ENCODE assay signal across 8 cellular contexts in the genomic region with DNA sequence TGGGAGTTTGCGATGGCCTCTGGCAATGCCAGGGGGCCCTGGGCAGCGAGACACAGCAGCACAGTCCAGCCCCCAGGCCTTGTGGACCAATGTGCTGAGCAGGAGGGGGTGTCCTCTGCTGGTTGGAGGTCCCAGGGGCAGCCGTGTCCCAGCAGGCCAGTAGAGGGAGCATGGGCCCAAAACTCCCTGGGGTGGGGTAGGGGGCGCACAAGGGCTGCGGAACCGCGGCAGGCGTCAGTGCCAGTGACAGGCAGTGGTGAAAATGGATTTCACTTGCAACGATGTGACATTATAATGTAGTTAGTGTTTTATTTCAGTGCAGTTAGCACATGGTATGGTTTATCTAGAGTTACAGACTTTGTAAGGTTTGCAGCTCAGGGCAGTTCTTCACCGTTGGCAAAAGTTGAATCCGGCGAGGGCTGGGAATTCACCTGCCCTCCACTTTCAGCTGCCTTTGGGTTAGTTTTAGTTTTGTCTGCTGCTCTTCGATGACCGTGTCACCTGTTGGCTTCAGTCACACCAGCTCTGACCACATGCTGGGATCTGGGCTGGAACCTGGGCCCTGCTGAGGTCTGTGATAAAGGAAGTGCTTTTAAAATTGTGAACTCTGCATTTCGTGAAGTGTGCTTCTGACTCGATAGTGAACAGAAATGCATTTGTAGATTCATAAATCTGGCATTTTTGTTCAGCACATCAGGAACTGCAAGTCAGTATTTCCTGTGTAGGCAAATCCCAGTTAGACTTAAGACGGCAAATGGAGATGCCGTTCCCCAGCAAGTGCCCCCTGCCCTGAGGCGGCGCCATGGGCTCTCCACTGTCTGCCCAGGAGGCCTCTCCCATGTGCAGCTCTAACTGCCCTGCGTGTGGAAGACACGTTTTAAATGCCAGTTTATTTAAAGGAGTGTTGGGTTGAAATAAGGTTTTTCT. TPM values are rescaled to one million over a fixed set of nuclear protein-coding genes. Genes with fewer than 3 reads are reported as not detected.
DNase-seq lines count a peak whose midpoint lies in the region; ATAC-seq and TF ChIP-seq lines count a peak whose summit lies in the region.

No MANE protein-coding gene starts in this region.

- peak; percentile 88 for TF ChIP-seq CTCF in GM10266 (IDR thresholded peaks at IDR 0.05; ENCODE audit: control insufficient read depth, insufficient read depth, low read depth, missing control alignments)
- peak; percentile 91 for TF ChIP-seq CTCF in SK-N-SH (IDR thresholded peaks at IDR 0.05)
- peak; percentile 72 for TF ChIP-seq CTCF in left ventricle myocardium inferior (IDR thresholded peaks at IDR 0.05; ENCODE audit: borderline replicate concordance)
- peak; percentile 65 to 76 (median 71) for TF ChIP-seq CTCF in sigmoid colon (IDR thresholded peaks at IDR 0.05)

- 65% methylated on average over 18 of the region's 22 CpGs for WGBS in SK-N-SH (ENCODE audit: low lambda C conversion rate)
- 59 to 60% methylated on average over 22 of the region's 22 CpGs for WGBS in sigmoid colon, 2 donors

- H3K36me3 Mint-ChIP-seq in activated naive CD8-positive, alpha-beta T cell treated with anti-CD3 and anti-CD28 coated beads, Interleukin-2, amount 10 ng/mL, durations not matched to agents 7 days and 5 days = peaks cover 2% of the 10 kb centered on the region

- peaks cover 3% of the 10 kb centered on the region; the same call in 1 of the 2 replicates for H4K20me1 ChIP-seq in SK-N-SH (ENCODE audit: insufficient read depth)

- H3K4me3 ChIP-seq in SK-N-SH (ENCODE audit: low read depth in 2 of 2, low read length in 1 of 2) (no peak overlapping the region), left ventricle myocardium inferior (no peak overlapping the region), sigmoid colon (no peak overlapping the region)

- no peaks in the 10 kb centered on the region for H3K9me3 ChIP-seq in SK-N-SH
- no peaks in the 10 kb centered on the region for H3K9me3 ChIP-seq in left ventricle myocardium inferior (replicated peaks)
- H3K9me3 ChIP-seq in sigmoid colon = no peaks in the 10 kb centered on the region

- H3K27me3 Mint-ChIP-seq in activated naive CD8-positive, alpha-beta T cell treated with anti-CD3 and anti-CD28 coated beads, Interleukin-2, amount 10 ng/mL, durations not matched to agents 7 days and 5 days = no peaks in the 10 kb centered on the region

- peak; percentile 88 for TF ChIP-seq RAD21 in SK-N-SH (IDR thresholded peaks at IDR 0.05; ENCODE audit: low read length)

- peak; percentile 45 for ATAC-seq in activated naive CD8-positive, alpha-beta T cell treated with anti-CD3 and anti-CD28 coated beads, Interleukin-2, amount 10 ng/mL, durations not matched to agents 7 days and 5 days (ENCODE audit: low read depth)

- no peak overlapping the region for H2AFZ ChIP-seq in SK-N-SH (ENCODE audit: low read depth)

- H3K9me2 ChIP-seq in SK-N-SH = no peaks in the 10 kb centered on the region

- TF ChIP-seq EP300 in SK-N-SH (IDR thresholded peaks at IDR 0.05; ENCODE audit: borderline replicate concordance in 1 of 2, low read depth in 1 of 2, low read length in 1 of 2) = no peak
- no peak for TF ChIP-seq EP300 in sigmoid colon (IDR thresholded peaks at IDR 0.05)

- H3K9me3 Mint-ChIP-seq in activated naive CD8-positive, alpha-beta T cell treated with anti-CD3 and anti-CD28 coated beads, Interleukin-2, amount 10 ng/mL, durations not matched to agents 7 days and 5 days = no peaks in the 10 kb centered on the region

- peaks cover 15 to 45% of the 10 kb centered on the region in 2 experiments for H3K36me3 ChIP-seq in SK-N-SH (replicated peaks in 1 of 2; ENCODE audit: control insufficient read depth in 1 of 2, insufficient read depth in 2 of 2, low read length in 1 of 2)
- H3K36me3 ChIP-seq in left ventricle myocardium inferior = peaks cover 62% of the 10 kb centered on the region
- peaks cover 29 to 86% (median 56%) of the 10 kb centered on the region in 4 donors for H3K36me3 ChIP-seq in sigmoid colon

- DNase-seq in GM10266 (ENCODE audit: extremely low spot score) (peak; percentile 86), HPDE6-E6E7 (ENCODE audit: extremely low spot score) (peak; percentile 55), SK-N-SH (peak; percentile 95), left ventricle myocardium inferior (no peak), sigmoid colon (no peak), GF-D8 (lab: John Stamatoyannopoulos, UW) (no peak), cortex of kidney (lab: John Stamatoyannopoulos, UW) (no peak)
- DNase-seq in activated naive CD8-positive, alpha-beta T cell treated with anti-CD3 and anti-CD28 coated beads, Interleukin-2, amount 10 ng/mL, durations not matched to agents 7 days and 5 days = peak; percentile 57

- no peaks in the 10 kb centered on the region for H3K4me1 Mint-ChIP-seq in activated naive CD8-positive, alpha-beta T cell treated with anti-CD3 and anti-CD28 coated beads, Interleukin-2, amount 10 ng/mL, durations not matched to agents 7 days and 5 days

- CTCF ChIA-PET in SK-N-SH (lab: Yijun Ruan, JAX) = interaction anchor here (0.6 to 5.1 kb wide), 42 partner anchors 11 to 419 kb away, joined by 3 to 104 read pairs (median 4); partner anchors contain the start of gene GINS1

- no peaks in the 10 kb centered on the region for H3K79me2 ChIP-seq in SK-N-SH (ENCODE audit: insufficient read depth)

- intact Hi-C loops in left ventricle myocardium inferior (cut with micrococcal nuclease) (no loop called here), sigmoid colon (cut with DNase I) (loop anchor here (2.0 kb wide), 1 partner anchor 104 kb away; no protein-coding TSS in a partner anchor)

- no peak overlapping the region for H3K9ac ChIP-seq in SK-N-SH

- H3K27me3 ChIP-seq in SK-N-SH (ENCODE audit: insufficient read depth) (no peaks in the 10 kb centered on the region), left ventricle myocardium inferior (ENCODE audit: low read depth) (no peaks in the 10 kb centered on the region), sigmoid colon (no peaks in the 10 kb centered on the region)

- peaks cover 11% of the 10 kb centered on the region for H3F3A ChIP-seq in SK-N-SH (replicated peaks; ENCODE audit: insufficient read depth)

- H3K4me1 ChIP-seq in SK-N-SH (ENCODE audit: control insufficient read depth in 1 of 2, insufficient read depth in 2 of 2, low read depth in 1 of 2, low read length in 1 of 2) (peaks cover under 1 to 24% of the 10 kb centered on the region in 2 experiments; a peak in 1 of 4 replicates), left ventricle myocardium inferior (peaks cover 81% of the 10 kb centered on the region), sigmoid colon (peaks cover 0 to 36% (median 34%) of the 10 kb centered on the region in 4 donors)

- peak overlapping the region in 1 of 2 experiments; percentile 66; a peak in 2 of 4 replicates for H3K27ac ChIP-seq in SK-N-SH (ENCODE audit: low read depth in 2 of 2, low read length in 1 of 2)
- peak overlapping the region; percentile 82 for H3K27ac ChIP-seq in left ventricle myocardium inferior (replicated peaks)
- peak overlapping the region; percentile 65 to 73 (median 68) for H3K27ac ChIP-seq in sigmoid colon

- no peak for TF ChIP-seq POLR2A in sigmoid colon (IDR thresholded peaks at IDR 0.05)

- no peak overlapping the region for H3K4me3 Mint-ChIP-seq in activated naive CD8-positive, alpha-beta T cell treated with anti-CD3 and anti-CD28 coated beads, Interleukin-2, amount 10 ng/mL, durations not matched to agents 7 days and 5 days

- no peak overlapping the region for H3K27ac Mint-ChIP-seq in activated naive CD8-positive, alpha-beta T cell treated with anti-CD3 and anti-CD28 coated beads, Interleukin-2, amount 10 ng/mL, durations not matched to agents 7 days and 5 days

- POLR2A ChIA-PET in SK-N-SH (lab: Yijun Ruan, JAX) = no interaction called here
- POLR2A ChIA-PET in activated naive CD8-positive, alpha-beta T cell treated with anti-CD3 and anti-CD28 coated beads, Interleukin-2, amount 10 ng/mL, durations not matched to agents 7 days and 5 days (lab: Charles Lee) = no interaction called here

- no peak overlapping the region for H3K4me2 ChIP-seq in SK-N-SH

TF ChIP-seq in SK-N-SH, 30 proteins besides CTCF, POLR2A, EP300 and RAD21 (continues in another document):
- no peak for TF ChIP-seq NFIC (IDR thresholded peaks at IDR 0.05; ENCODE audit: borderline replicate concordance)
- TF ChIP-seq YY1 (IDR thresholded peaks at IDR 0.05; ENCODE audit: low read depth) = no peak
- TF ChIP-seq, protein P1, sequence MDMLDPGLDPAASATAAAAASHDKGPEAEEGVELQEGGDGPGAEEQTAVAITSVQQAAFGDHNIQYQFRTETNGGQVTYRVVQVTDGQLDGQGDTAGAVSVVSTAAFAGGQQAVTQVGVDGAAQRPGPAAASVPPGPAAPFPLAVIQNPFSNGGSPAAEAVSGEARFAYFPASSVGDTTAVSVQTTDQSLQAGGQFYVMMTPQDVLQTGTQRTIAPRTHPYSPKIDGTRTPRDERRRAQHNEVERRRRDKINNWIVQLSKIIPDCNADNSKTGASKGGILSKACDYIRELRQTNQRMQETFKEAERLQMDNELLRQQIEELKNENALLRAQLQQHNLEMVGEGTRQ (IDR thresholded peaks at IDR 0.05; ENCODE audit: borderline replicate concordance, low read depth, low read length) = no peak
- TF ChIP-seq RFX5 (IDR thresholded peaks at IDR 0.05; ENCODE audit: low read length) = no peak
- TF ChIP-seq EZH2phosphoT487 (IDR thresholded peaks at IDR 0.05; ENCODE audit: borderline replicate concordance, low read depth) = no peak
- TF ChIP-seq CHD2 (IDR thresholded peaks at IDR 0.05; ENCODE audit: low read length, partially characterized antibody) = no peak
- TF ChIP-seq, protein P2, sequence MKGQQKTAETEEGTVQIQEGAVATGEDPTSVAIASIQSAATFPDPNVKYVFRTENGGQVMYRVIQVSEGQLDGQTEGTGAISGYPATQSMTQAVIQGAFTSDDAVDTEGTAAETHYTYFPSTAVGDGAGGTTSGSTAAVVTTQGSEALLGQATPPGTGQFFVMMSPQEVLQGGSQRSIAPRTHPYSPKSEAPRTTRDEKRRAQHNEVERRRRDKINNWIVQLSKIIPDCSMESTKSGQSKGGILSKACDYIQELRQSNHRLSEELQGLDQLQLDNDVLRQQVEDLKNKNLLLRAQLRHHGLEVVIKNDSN (IDR thresholded peaks at IDR 0.05; ENCODE audit: borderline replicate concordance, low read depth) = no peak
- TF ChIP-seq RCOR1 (IDR thresholded peaks at IDR 0.05; ENCODE audit: low read length) = 0 out of 2 replicates have a peak, but pooled peaks have one; percentile 40
- no peak for TF ChIP-seq RXRA (IDR thresholded peaks at IDR 0.05; ENCODE audit: borderline replicate concordance, low read depth)
- no peak for TF ChIP-seq TAF1 (IDR thresholded peaks at IDR 0.05; ENCODE audit: borderline replicate concordance, low read depth, low read length)
- TF ChIP-seq GABPA (IDR thresholded peaks at IDR 0.05; ENCODE audit: low read depth) = no peak

RNA-seq across cellular contexts. Expression of gene PYGB, which starts 46.8 kb away (rescaled TPM):
- polyA plus RNA-seq in SK-N-SH (2012; rRNA removed) (32.2 and 35.8 TPM in 2 replicates), sigmoid colon (100 to 1,000 TPM in 2 of 3 donors, 10 to 100 TPM in 1; 45.6 to 198 (median 163) TPM)
- 16.8 and 25.0 TPM in 2 replicates for polyA plus RNA-seq in SK-N-SH (2012; cell fraction: cytosol; rRNA removed)
- polyA plus RNA-seq in SK-N-SH (2012; cell fraction: nucleus; rRNA removed) = 75.6 and 77.6 TPM in 2 replicates
- total RNA-seq in activated naive CD8-positive, alpha-beta T cell treated with anti-CD3 and anti-CD28 coated beads, Interleukin-2, amount 10 ng/mL, durations not matched to agents 7 days and 5 days = 10 to 100 TPM; 29.3 to 29.5 TPM
- total RNA-seq in left ventricle myocardium inferior (218 TPM), sigmoid colon (100 to 1,000 TPM; 147 to 317 (median 226) TPM)

Comparison
In these comparisons a context has a peak if more than half of its experiments do, and no peak if none do; other contexts are left out.
1. DNase-seq: peak in GM10266 (single experiment), HPDE6-E6E7 (single experiment), SK-N-SH (single experiment) and activated naive CD8-positive, alpha-beta T cell treated with anti-CD3 and anti-CD28 coated beads, Interleukin-2, amount 10 ng/mL, durations not matched to agents 7 days and 5 days (single experiment); none in left ventricle myocardium inferior (single experiment), sigmoid colon (single experiment), GF-D8 (single experiment) and cortex of kidney (single experiment).
2. Peak in every context shown above with its lines, with median percentiles within 50 percentile points of each other: CTCF ChIP-seq.